7 cellular contexts compared by ENCODE assay signal in genomic region chr22:19158649-19159048, GRCh38. TPM values are rescaled to one million over a fixed set of nuclear protein-coding genes. Genes with fewer than 3 reads are reported as not detected.
"Had no signal": no experiment of that assay in that cellular context is flagged by ENCODE, and none has a peak within 500 bp of the region (broad histone marks: within the 10 kb centered on the region; RNA-seq: fewer than 3 reads in every experiment).

No MANE protein-coding gene starts in this region.

RNA-seq across cellular contexts. Expression of gene GSC2, which starts 8.6 kb away (rescaled TPM):
- total RNA-seq: GM23248, GM23338, H4, H7, HFFc6 had no signal
- polyA plus RNA-seq: GM23248, GM23338 had no signal

RNA-seq across cellular contexts. Expression of gene TSSK2, which starts 27.5 kb away (rescaled TPM):
- total RNA-seq: GM23248, GM23338, H1, H4, H7, H9, HFFc6 had no signal
- polyA plus RNA-seq: GM23248, GM23338, H1 had no signal
